In the genomic region with DNA sequence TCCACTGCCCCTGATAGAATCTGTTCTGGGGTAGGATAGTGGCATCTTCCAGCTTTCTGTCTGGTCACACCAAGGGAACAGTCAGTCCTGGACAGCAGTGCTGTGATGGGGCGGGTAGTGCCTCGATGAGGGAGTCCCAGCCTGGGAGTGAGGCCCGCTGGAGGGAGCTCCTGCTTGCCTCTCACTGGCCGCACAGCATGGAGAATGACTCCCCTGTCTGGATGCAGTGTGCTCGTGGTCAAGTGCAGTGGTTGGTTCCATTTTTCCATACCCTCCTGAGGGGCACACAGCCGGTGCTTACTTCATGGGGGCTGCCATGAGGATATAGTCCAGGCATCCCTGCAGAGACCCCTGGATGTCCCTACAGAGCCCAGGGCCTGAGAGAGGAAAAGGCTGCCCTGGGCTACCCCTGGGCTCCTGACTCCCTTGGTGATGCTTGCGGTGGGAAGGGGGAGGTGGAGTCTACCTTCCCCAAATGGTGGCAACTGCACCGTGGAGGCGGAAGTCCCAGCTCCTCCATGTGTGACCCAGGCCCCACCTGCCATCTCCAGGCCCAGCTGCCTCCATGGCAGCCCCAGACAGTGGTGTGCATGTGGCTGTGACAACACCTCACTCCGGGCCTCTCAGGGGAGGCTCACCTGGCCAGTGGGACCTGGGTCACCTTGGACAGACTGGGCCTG, we compare ENCODE assay signal across 20 cellular contexts.
"Had no signal": no experiment of that assay in that cellular context is flagged by ENCODE, and none has a peak within 500 bp of the region (broad histone marks: within the 10 kb centered on the region; RNA-seq: fewer than 3 reads in every experiment).

No MANE protein-coding gene starts in this region.

- H3K27me3 ChIP-seq: foreskin keratinocyte, ovary, sigmoid colon, testis, transverse colon had no signal

- H3K36me3 ChIP-seq: left ventricle myocardium inferior, ovary, sigmoid colon, transverse colon had no signal

- ATAC-seq: foreskin keratinocyte; left cardiac atrium; naive thymus-derived CD4-positive, alpha-beta T cell; stimulated activated naive CD8-positive, alpha-beta T cell treated with anti-CD3 and anti-CD28 coated beads, Interleukin-15, amount 100 ng/mL, for 72 hours had no signal

- FAIRE-seq: colon, keratinocyte had no signal

- H3K4me3 ChIP-seq: left ventricle myocardium inferior, lung, ovary, sigmoid colon, skin epidermis, testis, transverse colon had no signal

- DNase-seq: cerebellar nuclear complex; dermis blood vessel endothelial cell; foreskin keratinocyte; immature natural killer cell; left cardiac atrium; left ventricle myocardium inferior; mesendoderm; naive thymus-derived CD4-positive, alpha-beta T cell; ovary; sigmoid colon; stimulated activated CD4-positive, alpha-beta T cell treated with anti-CD3 and anti-CD28 coated beads, Interleukin-2, amount 100 ng/mL, for 24 hours; stimulated activated CD4-positive, alpha-beta T cell treated with anti-CD3 and anti-CD28 coated beads, Interleukin-4, amount 100 ng/mL, for 4 hours; stimulated activated naive B cell treated with anti-CD40 and anti-IgM and Interleukin-4, amounts not matched to agents 10 μg/mL and 1 μg/mL and 100 μg/mL, for 72 hours; stimulated activated naive CD8-positive, alpha-beta T cell treated with anti-CD3 and anti-CD28 coated beads, Interleukin-15, amount 100 ng/mL, for 72 hours; testis; transverse colon had no signal

- H3K4me1 ChIP-seq: left ventricle myocardium inferior, testis, transverse colon had no signal

- H3K27ac ChIP-seq: foreskin keratinocyte, left ventricle myocardium inferior, ovary, sigmoid colon, skin epidermis, testis, transverse colon had no signal

- H3K9me3 ChIP-seq: left ventricle myocardium inferior, ovary, sigmoid colon, testis, transverse colon had no signal
